10 cellular contexts compared by ENCODE assay signal in genomic region chr18:58993260-58993659, GRCh38.
DNase-seq lines count a peak whose midpoint lies in the region; ATAC-seq and TF ChIP-seq lines count a peak whose summit lies in the region.
"Had no signal": no experiment of that assay in that cellular context is flagged by ENCODE, and none has a peak within 500 bp of the region (broad histone marks: within the 10 kb centered on the region; RNA-seq: fewer than 3 reads in every experiment).

No MANE protein-coding gene starts in this region.

- no peak overlapping the region for H3K27ac Mint-ChIP-seq in H9

- no peak for TF ChIP-seq POLR2A in adrenal gland (IDR thresholded peaks at IDR 0.05)

- no peak overlapping the region for H2BK120ac ChIP-seq in H9 (ENCODE audit: low read depth, low read length, poor library complexity, severe bottlenecking)

- ATAC-seq in thoracic aorta (ENCODE audit: insufficient number of reproducible peaks, low FRiP score, low read depth) (no peak), HG03378 (IDR thresholded peaks at IDR 0.05; ENCODE audit: unreplicated experiment) (no peak), HG02970 (IDR thresholded peaks at IDR 0.05; ENCODE audit: low FRiP score, unreplicated experiment) (no peak)

- H3K9ac ChIP-seq in H9 (ENCODE audit: extremely low read depth, insufficient read length, low read length), result no peak overlapping the region

- TF ChIP-seq CTCF in adrenal gland (IDR thresholded peaks at IDR 0.05) (no peak), thoracic aorta (IDR thresholded peaks at IDR 0.05) (no peak), H9 (conservative IDR thresholded peaks at IDR 0.05) (no peak)

- no peaks in the 10 kb centered on the region for H3K9me3 ChIP-seq in adrenal gland (replicated peaks in 1 of 3)
- H3K9me3 ChIP-seq in thoracic aorta, result no peaks in the 10 kb centered on the region
- H3K9me3 ChIP-seq in H9 (ENCODE audit: control insufficient read depth, low read depth, low read length), result no peaks in the 10 kb centered on the region

- H2AK5ac ChIP-seq in H9 (ENCODE audit: insufficient read length, low read length), result no peak overlapping the region

- no peaks in the 10 kb centered on the region for H3K36me3 Mint-ChIP-seq in H9 (ENCODE audit: insufficient read depth in 1 of 3, low read depth in 3 of 3)

- no peak overlapping the region for H2BK20ac ChIP-seq in H9 (ENCODE audit: low read depth, low read length, poor library complexity, severe bottlenecking)

- no peak overlapping the region for H3K23ac ChIP-seq in H9 (ENCODE audit: insufficient read length, low read depth, low read length)

- intact Hi-C loops in adrenal gland (cut with DNase I), result no loop called here

- H4K20me1 ChIP-seq in H9 (ENCODE audit: control insufficient read depth, insufficient read depth, insufficient read length), result no peaks in the 10 kb centered on the region

- peaks cover 6 to 45% of the 10 kb centered on the region in 2 donors for H3K4me1 ChIP-seq in adrenal gland (replicated peaks in 1 of 2)
- H3K4me1 ChIP-seq in thoracic aorta (ENCODE audit: control insufficient read depth in 1 of 2, low read depth in 2 of 2), result peaks cover 57 to 94% of the 10 kb centered on the region in 2 donors
- H3K4me1 ChIP-seq in H9 (ENCODE audit: insufficient read depth, low read length), result no peaks in the 10 kb centered on the region

- no peak overlapping the region for H3K4ac ChIP-seq in H9 (ENCODE audit: low read depth, low read length)

- DNase-seq in HCEC 1CT (peak; percentile 90), adrenal gland (no peak), glomerular visceral epithelial cell (ENCODE audit: extremely low spot score) (peak; percentile 82), thoracic aorta (ENCODE audit: low spot score) (no peak), H9 (no peak)
- DNase-seq in stimulated activated CD4-positive, alpha-beta T cell treated with anti-CD3 and anti-CD28 coated beads, Interleukin-2, amount 100 ng/mL, for 24 hours, result no peak
- DNase-seq: activated CD4-positive, alpha-beta T cell treated with anti-CD3 and anti-CD28 coated beads, Interleukin-2, amount 50 U/mL, for 1 hour had no signal

- H2BK15ac ChIP-seq in H9 (ENCODE audit: low read depth, low read length), result no peak overlapping the region

- no peak overlapping the region for H3K4me3 Mint-ChIP-seq in H9
- H3K4me3 Mint-ChIP-seq: central memory CD8-positive, alpha-beta T cell had no signal

- H3K14ac ChIP-seq in H9 (ENCODE audit: insufficient read depth, low read length), result no peak overlapping the region

- no peaks in the 10 kb centered on the region; the same call in 1 of the 2 replicates for H3K79me2 ChIP-seq in H9 (ENCODE audit: insufficient read depth, low read length)

- no peak overlapping the region for H3T11ph ChIP-seq in H9 (ENCODE audit: low read length)

- no peak overlapping the region for H3K56ac ChIP-seq in H9 (ENCODE audit: insufficient read length, low read depth, low read length)

- no peaks in the 10 kb centered on the region for H3K79me1 ChIP-seq in H9 (ENCODE audit: insufficient read depth, low read depth, low read length, poor library complexity, severe bottlenecking)

- H3K4me3 ChIP-seq in adrenal gland, result no peak overlapping the region
- no peak overlapping the region for H3K4me3 ChIP-seq in thoracic aorta

- H3K18ac ChIP-seq in H9 (ENCODE audit: insufficient read length, low read depth, low read length), result no peak overlapping the region

- no peaks in the 10 kb centered on the region for H3K36me3 ChIP-seq in adrenal gland (replicated peaks in 1 of 2)
- no peaks in the 10 kb centered on the region for H3K36me3 ChIP-seq in thoracic aorta

- no peak overlapping the region for H2BK5ac ChIP-seq in H9 (ENCODE audit: insufficient read length, low read length)

- peaks cover 0 to 2% of the 10 kb centered on the region in 2 experiments; a peak in 1 of 5 replicates for H3K9me3 Mint-ChIP-seq in H9
- H3K9me3 Mint-ChIP-seq: central memory CD8-positive, alpha-beta T cell had no signal

- no peak overlapping the region for H2BK12ac ChIP-seq in H9 (ENCODE audit: insufficient read length, low read depth, low read length)

- H3K27me3 ChIP-seq in adrenal gland (no peaks in the 10 kb centered on the region), thoracic aorta (replicated peaks; ENCODE audit: insufficient read depth) (no peaks in the 10 kb centered on the region), H9 (ENCODE audit: insufficient read depth, low read length) (no peaks in the 10 kb centered on the region)

- no peak overlapping the region for H3K4me2 ChIP-seq in H9 (ENCODE audit: insufficient read depth, insufficient read length, low read length)

- H4K91ac ChIP-seq in H9 (ENCODE audit: insufficient read length, low read depth, low read length), result no peak overlapping the region

- WGBS in adrenal gland, 4 donors, result 30 to 45% (median 35%) methylated on average over 4 of the region's 4 CpGs
- no CpG with 5 or more reads among the region's 4 CpGs for WGBS in H9 (ENCODE audit: extremely low coverage, insufficient read length, low lambda C conversion rate)

- no peaks in the 10 kb centered on the region; the same call in 1 of the 2 replicates for H3K27me3 Mint-ChIP-seq in H9 (ENCODE audit: low read depth)

- H2AFZ ChIP-seq in H9 (ENCODE audit: low read length), result no peak overlapping the region

- H3K27ac ChIP-seq in adrenal gland (peak overlapping the region in 4 of 5 donors; percentile 6 to 61 (median 34)), thoracic aorta (peak overlapping the region; percentile 90 to 94), H9 (ENCODE audit: insufficient read length, low read depth, low read length) (no peak overlapping the region)

- H4K8ac ChIP-seq in H9 (replicated peaks; ENCODE audit: insufficient read length, low read depth, low read length), result no peak overlapping the region

- no peak overlapping the region for H4K5ac ChIP-seq in H9 (ENCODE audit: insufficient read length, low read depth, low read length)

- H3K4me1 Mint-ChIP-seq in H9, result peaks cover 12 to 15% of the 10 kb centered on the region in 2 experiments
- H3K4me1 Mint-ChIP-seq: central memory CD8-positive, alpha-beta T cell had no signal

- H3K23me2 ChIP-seq in H9 (ENCODE audit: insufficient read length, low read depth, low read length, poor library complexity, severe bottlenecking), result no peaks in the 10 kb centered on the region

Comparison
In these comparisons a context has a peak if more than half of its experiments do, and no peak if none do; other contexts are left out.
1. DNase-seq: peak in HCEC 1CT (single experiment) and glomerular visceral epithelial cell (single experiment); none in adrenal gland (0 of 7), thoracic aorta (single experiment), H9 (single experiment) and stimulated activated CD4-positive, alpha-beta T cell treated with anti-CD3 and anti-CD28 coated beads, Interleukin-2, amount 100 ng/mL, for 24 hours (0 of 2).